Comparison of ENCODE assay signal across 12 cellular contexts in genomic region chr10:58756126-58756525, GRCh38.
DNase-seq lines count a peak whose midpoint lies in the region; ATAC-seq and TF ChIP-seq lines count a peak whose summit lies in the region.
"Had no signal": no experiment of that assay in that cellular context is flagged by ENCODE, and none has a peak within 500 bp of the region (broad histone marks: within the 10 kb centered on the region; RNA-seq: fewer than 3 reads in every experiment).

No MANE protein-coding gene starts in this region.

- H3K36me3 ChIP-seq in adipocyte (ENCODE audit: control insufficient read depth, insufficient read depth, low read length, severe bottlenecking) = no peaks in the 10 kb centered on the region
- no peaks in the 10 kb centered on the region for H3K36me3 ChIP-seq in hepatocyte (replicated peaks; ENCODE audit: insufficient read depth, low read depth)
- H3K36me3 ChIP-seq in skeletal muscle satellite cell (ENCODE audit: insufficient read depth, low read length) = no peaks in the 10 kb centered on the region

- peak overlapping the region; percentile 65 for H3K4me2 ChIP-seq in hepatocyte
- H3K4me2 ChIP-seq in skeletal muscle satellite cell (ENCODE audit: low read length) = peak overlapping the region; percentile 79

- H3K27ac Mint-ChIP-seq in natural killer cell = no peak overlapping the region
- H3K27ac Mint-ChIP-seq: activated CD4-positive, alpha-beta T cell treated with anti-CD3 and anti-CD28 coated beads for 36 hours; activated naive CD8-positive, alpha-beta T cell treated with anti-CD3 and anti-CD28 coated beads, Interleukin-2, amount 50 U/mL, for 24 hours had no signal

- WGBS in hepatocyte (ENCODE audit: low lambda C conversion rate, missing lambda C conversion rate) = 44% methylated on average over 6 of the region's 6 CpGs

- no peak for TF ChIP-seq CTCF in hepatocyte (IDR thresholded peaks at IDR 0.05; ENCODE audit: poor library complexity)
- no peak for TF ChIP-seq CTCF in natural killer cell (IDR thresholded peaks at IDR 0.05)

- intact Hi-C loops in natural killer cell (cut with micrococcal nuclease) = no loop called here

- no peaks in the 10 kb centered on the region for H3K9me2 ChIP-seq in hepatocyte (replicated peaks; ENCODE audit: insufficient read depth)

- H3K27me3 Mint-ChIP-seq in natural killer cell (ENCODE audit: low read depth in 2 of 2) = no peaks in the 10 kb centered on the region
- H3K27me3 Mint-ChIP-seq: activated naive CD8-positive, alpha-beta T cell treated with anti-CD3 and anti-CD28 coated beads, Interleukin-2, amount 50 U/mL, for 24 hours had no signal

- H3K9me3 ChIP-seq in adipocyte (ENCODE audit: control insufficient read depth, low read length) = no peaks in the 10 kb centered on the region
- no peaks in the 10 kb centered on the region for H3K9me3 ChIP-seq in hepatocyte (ENCODE audit: low read depth)
- H3K9me3 ChIP-seq in skeletal muscle satellite cell (replicated peaks; ENCODE audit: low read length) = no peaks in the 10 kb centered on the region

- H3K4me3 Mint-ChIP-seq in natural killer cell = no peak overlapping the region
- H3K4me3 Mint-ChIP-seq: activated CD4-positive, alpha-beta T cell treated with anti-CD3 and anti-CD28 coated beads for 36 hours; activated naive CD8-positive, alpha-beta T cell treated with anti-CD3 and anti-CD28 coated beads, Interleukin-2, amount 50 U/mL, for 24 hours had no signal

- H3K9ac ChIP-seq in adipocyte (ENCODE audit: low read length) = peak overlapping the region; percentile 85
- H3K9ac ChIP-seq in skeletal muscle satellite cell (ENCODE audit: low read depth, low read length) = peak overlapping the region; percentile 73

- peak overlapping the region; percentile 80 for H3K4me3 ChIP-seq in adipocyte (ENCODE audit: low read length)
- no peak overlapping the region for H3K4me3 ChIP-seq in hepatocyte
- H3K4me3 ChIP-seq in skeletal muscle satellite cell (ENCODE audit: low read length) = peak overlapping the region; percentile 58

- peak overlapping the region; percentile 85 for H3K27ac ChIP-seq in hepatocyte

- H3K4me1 ChIP-seq in adipocyte (ENCODE audit: control insufficient read depth, insufficient read depth, low read length) = peaks cover 58% of the 10 kb centered on the region
- peaks cover 40% of the 10 kb centered on the region for H3K4me1 ChIP-seq in hepatocyte (ENCODE audit: insufficient read depth)
- peaks cover 25% of the 10 kb centered on the region for H3K4me1 ChIP-seq in skeletal muscle satellite cell (ENCODE audit: control insufficient read depth, insufficient read depth, low read length)

- H2AFZ ChIP-seq in hepatocyte = no peak overlapping the region

- H3K36me3 Mint-ChIP-seq in natural killer cell = no peaks in the 10 kb centered on the region

- H3K27me3 ChIP-seq in adipocyte (replicated peaks; ENCODE audit: control insufficient read depth, insufficient read depth, low read length) (no peaks in the 10 kb centered on the region), hepatocyte (no peaks in the 10 kb centered on the region), skeletal muscle satellite cell (ENCODE audit: control insufficient read depth, insufficient read depth, low read length) (no peaks in the 10 kb centered on the region)

- ATAC-seq in HG03025 (IDR thresholded peaks at IDR 0.05; ENCODE audit: low FRiP score, unreplicated experiment) = no peak
- no peak for ATAC-seq in natural killer cell
- ATAC-seq: activated CD4-positive, alpha-beta T cell treated with anti-CD3 and anti-CD28 coated beads for 36 hours; activated naive CD8-positive, alpha-beta T cell treated with anti-CD3 and anti-CD28 coated beads, Interleukin-2, amount 50 U/mL, for 24 hours had no signal

- H3K79me2 ChIP-seq in hepatocyte = peaks cover 2% of the 10 kb centered on the region

- H3K4me1 Mint-ChIP-seq in natural killer cell = no peaks in the 10 kb centered on the region
- H3K4me1 Mint-ChIP-seq: activated CD4-positive, alpha-beta T cell treated with anti-CD3 and anti-CD28 coated beads for 36 hours; activated naive CD8-positive, alpha-beta T cell treated with anti-CD3 and anti-CD28 coated beads, Interleukin-2, amount 50 U/mL, for 24 hours had no signal

- H4K20me1 ChIP-seq in hepatocyte (ENCODE audit: insufficient read depth, poor library complexity, severe bottlenecking) = no peaks in the 10 kb centered on the region

- DNase-seq in GM03348 (ENCODE audit: low spot score) = peak; percentile 64
- DNase-seq in adipocyte (ENCODE audit: low read depth) = peak; percentile 82
- no peak for DNase-seq in hepatocyte (ENCODE audit: low spot score)
- no peak for DNase-seq in natural killer cell
- no peak for DNase-seq in NAMALWA (ENCODE audit: low spot score)
- no peak for DNase-seq in cortex of kidney (lab: John Stamatoyannopoulos, UW)
- DNase-seq: activated CD4-positive, alpha-beta T cell treated with anti-CD3 and anti-CD28 coated beads for 36 hours; activated naive CD8-positive, alpha-beta T cell treated with anti-CD3 and anti-CD28 coated beads, Interleukin-2, amount 50 U/mL, for 24 hours; DMS79 treated with DMSO at 0.1 percent for 48 hours; head of caudate nucleus had no signal

- peaks cover 0 to 3% of the 10 kb centered on the region in 2 donors for H3K9me3 Mint-ChIP-seq in natural killer cell
- H3K9me3 Mint-ChIP-seq: activated naive CD8-positive, alpha-beta T cell treated with anti-CD3 and anti-CD28 coated beads, Interleukin-2, amount 50 U/mL, for 24 hours had no signal

Comparison
In these comparisons a context has a peak if more than half of its experiments do, and no peak if none do; other contexts are left out.
1. DNase-seq: peak in GM03348 (single experiment) and adipocyte (single experiment); none in hepatocyte (single experiment), natural killer cell (single experiment), NAMALWA (single experiment) and cortex of kidney (single experiment).